ENCODE assay signal across 1 cellular context in the genomic region with DNA sequence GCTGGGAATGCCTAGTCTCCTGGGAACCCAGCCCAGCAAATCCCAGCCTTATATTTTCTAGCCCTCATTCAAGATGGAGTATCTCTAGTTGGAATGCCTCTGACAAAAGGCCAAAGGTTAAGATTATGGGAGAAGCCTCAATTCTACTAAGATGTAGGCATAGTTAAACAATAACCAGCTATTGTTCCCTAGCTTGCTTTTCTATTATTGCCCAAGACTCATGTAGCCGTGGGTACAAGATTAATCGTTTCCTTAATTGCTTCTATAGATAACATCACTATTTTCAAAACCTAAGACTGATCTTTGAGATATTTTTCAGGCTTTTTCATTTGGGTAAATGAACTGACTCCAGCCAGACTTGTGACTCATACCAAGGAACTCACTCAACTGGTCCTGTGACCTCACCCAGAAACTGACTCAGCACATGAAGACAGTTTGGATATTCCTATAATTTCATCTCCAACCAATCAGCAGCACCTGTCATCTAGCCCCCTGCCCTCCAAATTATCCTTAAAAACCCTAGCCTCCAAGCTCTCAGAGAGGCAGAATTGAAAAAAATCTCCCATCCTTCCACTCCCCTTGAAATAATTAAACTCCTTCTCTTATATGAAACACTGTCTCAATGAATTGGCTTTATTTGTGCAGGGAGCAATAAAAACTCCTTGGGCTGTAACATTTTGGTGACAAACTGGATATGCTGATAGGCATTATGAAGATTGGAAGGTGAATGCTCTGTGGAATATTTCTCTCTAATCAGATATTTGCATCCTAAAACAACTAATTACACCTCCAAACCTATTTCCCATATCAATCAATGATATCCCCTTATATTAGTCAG.
TF ChIP-seq lines count a peak whose summit lies in the region.

No MANE protein-coding gene starts in this region.

TF ChIP-seq in HCT116, 20 proteins besides CTCF, POLR2A, EP300 and RAD21 (continued from another document):
- TF ChIP-seq JUND (IDR thresholded peaks at IDR 0.05) = peak; percentile 94
- TF ChIP-seq, protein P1, sequence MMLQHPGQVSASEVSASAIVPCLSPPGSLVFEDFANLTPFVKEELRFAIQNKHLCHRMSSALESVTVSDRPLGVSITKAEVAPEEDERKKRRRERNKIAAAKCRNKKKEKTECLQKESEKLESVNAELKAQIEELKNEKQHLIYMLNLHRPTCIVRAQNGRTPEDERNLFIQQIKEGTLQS (IDR thresholded peaks at IDR 0.05) = no peak; the same call in 1 of the 2 replicates
TF ChIP-seq in HCT116: peak in this region for 8.
